ENCODE assay signal across 8 cellular contexts in genomic region chr10:4770766-4771553, GRCh38. TPM values are rescaled to one million over a fixed set of nuclear protein-coding genes. Genes with fewer than 3 reads are reported as not detected.
DNase-seq lines count a peak whose midpoint lies in the region; ATAC-seq and TF ChIP-seq lines count a peak whose summit lies in the region.

No MANE protein-coding gene starts in this region.

- in situ Hi-C loops in astrocyte of the cerebellum (cut with HindIII; ENCODE audit: low sequenced_read_pairs) = loop anchor here (25.0 kb wide), 1 partner anchor 984 kb away; the partner anchor contains the start of gene KLF6

- TF ChIP-seq CTCF in astrocyte of the cerebellum (IDR thresholded peaks at IDR 0.05; ENCODE audit: low read depth, low read length, missing control alignments) = peak; percentile 10
- peak; percentile 23 for TF ChIP-seq CTCF in kidney epithelial cell (IDR thresholded peaks at IDR 0.05; ENCODE audit: insufficient read depth, low read length, poor library complexity, severe bottlenecking)
- peak; percentile 41 to 51 (median 46) for TF ChIP-seq CTCF in uterus (IDR thresholded peaks at IDR 0.05)

- ATAC-seq in GM19035 (IDR thresholded peaks at IDR 0.05; ENCODE audit: unreplicated experiment) (no peak), GM18511 (IDR thresholded peaks at IDR 0.05; ENCODE audit: unreplicated experiment) (no peak)

- TF ChIP-seq POLR2A in uterus (IDR thresholded peaks at IDR 0.05) = no peak

- intact Hi-C loops in uterus (cut with DNase I; ENCODE audit: low total_unique reads) = loop anchor here (10.0 kb wide), 1 partner anchor 1576 kb away; no protein-coding TSS in a partner anchor

- no peaks in the 10 kb centered on the region for H3K9me3 ChIP-seq in uterus
- H3K9me3 ChIP-seq in effector memory CD4-positive, alpha-beta T cell (ENCODE audit: control insufficient read depth, low read length) = no peaks in the 10 kb centered on the region

- no peaks in the 10 kb centered on the region for H3K4me1 ChIP-seq in uterus
- H3K4me1 ChIP-seq in effector memory CD4-positive, alpha-beta T cell (ENCODE audit: control insufficient read depth, insufficient read depth, low read length, poor library complexity, severe bottlenecking) = no peaks in the 10 kb centered on the region

- H3K27me3 ChIP-seq in kidney epithelial cell (ENCODE audit: control insufficient read depth, insufficient read depth, low read length) = no peaks in the 10 kb centered on the region
- H3K27me3 ChIP-seq in uterus = no peaks in the 10 kb centered on the region
- peaks cover 6% of the 10 kb centered on the region for H3K27me3 ChIP-seq in effector memory CD4-positive, alpha-beta T cell (replicated peaks; ENCODE audit: control insufficient read depth, insufficient read depth, low read length, poor library complexity, severe bottlenecking)

- H3K36me3 ChIP-seq in kidney epithelial cell (ENCODE audit: control insufficient read depth, insufficient read depth, low read length) = no peaks in the 10 kb centered on the region
- H3K36me3 ChIP-seq in uterus = no peaks in the 10 kb centered on the region
- H3K36me3 ChIP-seq in effector memory CD4-positive, alpha-beta T cell (ENCODE audit: control insufficient read depth, insufficient read depth, low read length) = no peaks in the 10 kb centered on the region

- DNase-seq in AG08396 (ENCODE audit: low spot score) = peak; percentile 62
- peak; percentile 98 for DNase-seq in LHCN-M2 (ENCODE audit: low read depth)
- DNase-seq in astrocyte of the cerebellum (ENCODE audit: low read depth) = peak; percentile 91
- peak; percentile 95 for DNase-seq in kidney epithelial cell (ENCODE audit: low read depth)
- no peak for DNase-seq in uterus
- DNase-seq in effector memory CD4-positive, alpha-beta T cell = no peak

- H3K27ac ChIP-seq in uterus = peak overlapping the region; percentile 47 to 51
- H3K27ac ChIP-seq in effector memory CD4-positive, alpha-beta T cell (ENCODE audit: insufficient read depth, low read length, poor library complexity, severe bottlenecking) = no peak overlapping the region

- no peak overlapping the region for H3K4me3 ChIP-seq in astrocyte of the cerebellum (ENCODE audit: low read depth, low read length)
- H3K4me3 ChIP-seq in kidney epithelial cell (ENCODE audit: low read depth, low read length) = no peak overlapping the region
- no peak overlapping the region for H3K4me3 ChIP-seq in uterus
- no peak overlapping the region for H3K4me3 ChIP-seq in effector memory CD4-positive, alpha-beta T cell (ENCODE audit: insufficient read depth, low read depth, low read length, poor library complexity, severe bottlenecking)

RNA-seq across cellular contexts. Expression of gene AKR1E2, which starts 55.0 kb away (rescaled TPM):
- total RNA-seq in LHCN-M2 (2014; rRNA removed) (0.19 TPM in 1 of 2 replicates, not detected in the other), kidney epithelial cell (1.9 and 5.6 TPM in 2 replicates), uterus (10 to 100 TPM in 3 of 4 donors, 1 to 10 TPM in 1; 1.8 to 31.3 (median 16.1) TPM)
- polyA plus RNA-seq in LHCN-M2 (2012) = not detected

Comparison
In these comparisons a context has a peak if more than half of its experiments do, and no peak if none do; other contexts are left out.
1. DNase-seq: peak in AG08396 (single experiment), LHCN-M2 (single experiment), astrocyte of the cerebellum (single experiment) and kidney epithelial cell (single experiment); none in uterus (0 of 2) and effector memory CD4-positive, alpha-beta T cell (0 of 3).
2. Peak in every context shown above with its lines, with median percentiles within 50 percentile points of each other: CTCF ChIP-seq.